ENCODE assay signal across 22 cellular contexts in the genomic region with DNA sequence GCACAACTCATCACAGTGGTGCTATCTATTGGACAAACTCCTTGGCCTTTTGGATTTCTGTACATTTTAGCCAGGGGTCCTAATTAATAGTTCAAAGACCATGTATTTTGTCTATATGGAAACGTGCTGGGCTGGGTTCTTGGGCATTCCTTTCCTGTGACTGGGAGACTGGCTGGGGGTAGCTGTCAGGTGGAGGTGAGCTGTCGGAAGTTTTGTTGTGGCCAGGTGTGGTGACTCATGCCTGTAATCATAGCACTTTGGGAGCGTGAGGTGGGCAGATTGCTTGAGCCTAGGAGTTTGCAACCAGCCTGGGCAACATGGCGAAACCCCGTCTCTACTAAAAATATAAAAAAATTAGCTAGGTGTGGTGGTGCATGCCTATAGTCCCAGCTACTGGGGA.
A peak's percentile ranks its signal among the peaks of the same experiment; 100 is the strongest.
DNase-seq lines count a peak whose midpoint lies in the region; ATAC-seq and TF ChIP-seq lines count a peak whose summit lies in the region.
"Had no signal": no experiment of that assay in that cellular context is flagged by ENCODE, and none has a peak within 500 bp of the region (broad histone marks: within the 10 kb centered on the region; RNA-seq: fewer than 3 reads in every experiment).

No MANE protein-coding gene starts in this region.

- ATAC-seq in RWPE2 (ENCODE audit: low read depth) (peak; percentile 93), GM19328 (IDR thresholded peaks at IDR 0.05; ENCODE audit: unreplicated experiment) (no peak)
- ATAC-seq: HepG2, Panc1, Right ventricle myocardium inferior had no signal

- H3K27ac ChIP-seq in RWPE2 (ENCODE audit: poor library complexity, severe bottlenecking): no peak overlapping the region
- no peak overlapping the region for H3K27ac ChIP-seq in esophagus muscularis mucosa (replicated peaks in 1 of 4)
- H3K27ac ChIP-seq: C4-2B had no signal

- H3K36me3 ChIP-seq in RWPE2 (ENCODE audit: low read depth) (no peaks in the 10 kb centered on the region), esophagus muscularis mucosa (no peaks in the 10 kb centered on the region)

- intact Hi-C loops in esophagus muscularis mucosa (cut with DNase I): no loop called here
- intact Hi-C loops in lower leg skin (cut with DNase I; ENCODE audit: low total_unique reads): no loop called here

- no peak for TF ChIP-seq CTCF in RWPE2 (IDR thresholded peaks at IDR 0.05; ENCODE audit: poor library complexity, severe bottlenecking)
- TF ChIP-seq CTCF in esophagus muscularis mucosa (IDR thresholded peaks at IDR 0.05): no peak
- TF ChIP-seq CTCF in lower leg skin (IDR thresholded peaks at IDR 0.05): no peak

- no peak for TF ChIP-seq EP300 in esophagus muscularis mucosa (IDR thresholded peaks at IDR 0.05)

- H3K27me3 ChIP-seq in RWPE2 (ENCODE audit: insufficient read depth, poor library complexity, severe bottlenecking) (no peaks in the 10 kb centered on the region), esophagus muscularis mucosa (no peaks in the 10 kb centered on the region)

- 83% methylated on average over 5 of the region's 5 CpGs for WGBS in esophagus muscularis mucosa
- WGBS in lower leg skin, 2 donors: 69 to 82% methylated on average over 5 of the region's 5 CpGs

- H3K4me1 ChIP-seq in RWPE2 (ENCODE audit: insufficient read depth, poor library complexity, severe bottlenecking) (no peaks in the 10 kb centered on the region), esophagus muscularis mucosa (no peaks in the 10 kb centered on the region)

- TF ChIP-seq POLR2A in esophagus muscularis mucosa (IDR thresholded peaks at IDR 0.05; ENCODE audit: low read depth) (no peak), lower leg skin (IDR thresholded peaks at IDR 0.05) (no peak)

- H3K4me3 ChIP-seq in RWPE2 (ENCODE audit: severe bottlenecking): no peak overlapping the region
- no peak overlapping the region for H3K4me3 ChIP-seq in esophagus muscularis mucosa
- H3K4me3 ChIP-seq in lower leg skin (ENCODE audit: low read depth, poor library complexity, severe bottlenecking): no peak overlapping the region

- peak; percentile 68 for DNase-seq in LoVo (ENCODE audit: low spot score)
- DNase-seq in RWPE2 (ENCODE audit: low spot score): no peak
- DNase-seq in esophagus muscularis mucosa (ENCODE audit: extremely low spot score): peak; percentile 21
- peak; percentile 24 for DNase-seq in renal cortical epithelial cell (ENCODE audit: low read depth)
- DNase-seq in AG08396 (ENCODE audit: low spot score): no peak
- DNase-seq in lower leg skin (ENCODE audit: low spot score in 2 of 2): no peak
- DNase-seq: ACHN, AML-193, DMS 273 treated with DMSO at 0.1 percent for 48 hours, GDM1, GOT3, KG1, NCI-H1417, NCI-H187 treated with DMSO at 0.1 percent for 48 hours, NCI-H2227 treated with DMSO at 0.1 percent for 48 hours, NCI-H510A treated with DMSO at 0.1 percent for 48 hours, NCI-H82 had no signal

- no peaks in the 10 kb centered on the region for H3K9me3 ChIP-seq in RWPE2 (ENCODE audit: severe bottlenecking)
- H3K9me3 ChIP-seq in esophagus muscularis mucosa: no peaks in the 10 kb centered on the region

Comparison
In these comparisons a context has a peak if more than half of its experiments do, and no peak if none do; other contexts are left out.
1. DNase-seq: peak in LoVo (single experiment), esophagus muscularis mucosa (single experiment) and renal cortical epithelial cell (single experiment); none in RWPE2 (single experiment), AG08396 (single experiment) and lower leg skin (0 of 2).